8 cellular contexts compared by ENCODE assay signal in genomic region chr7:13981070-13981469, GRCh38. TPM values are rescaled to one million over a fixed set of nuclear protein-coding genes. Genes with fewer than 3 reads are reported as not detected.
DNase-seq lines count a peak whose midpoint lies in the region; ATAC-seq and TF ChIP-seq lines count a peak whose summit lies in the region.

No MANE protein-coding gene starts in this region.

- no peak overlapping the region for H3K4me3 Mint-ChIP-seq in activated CD4-positive, alpha-beta memory T cell treated with anti-CD3 and anti-CD28 coated beads for 36 hours
- H3K4me3 Mint-ChIP-seq in activated naive CD4-positive, alpha-beta T cell treated with anti-CD3 and anti-CD28 coated beads for 36 hours: no peak overlapping the region

- H3K27ac ChIP-seq in lung (ENCODE audit: low read depth in 1 of 2, low read length in 1 of 2): no peak overlapping the region

- H3K9me3 Mint-ChIP-seq in activated CD4-positive, alpha-beta memory T cell treated with anti-CD3 and anti-CD28 coated beads for 36 hours: no peaks in the 10 kb centered on the region
- no peaks in the 10 kb centered on the region for H3K9me3 Mint-ChIP-seq in activated naive CD4-positive, alpha-beta T cell treated with anti-CD3 and anti-CD28 coated beads for 36 hours

- H3K27me3 ChIP-seq in lung (ENCODE audit: control insufficient read depth, insufficient read depth): no peaks in the 10 kb centered on the region

- intact Hi-C loops in activated CD4-positive, alpha-beta memory T cell treated with anti-CD3 and anti-CD28 coated beads for 36 hours (cut with micrococcal nuclease): no loop called here
- intact Hi-C loops in activated naive CD4-positive, alpha-beta T cell treated with anti-CD3 and anti-CD28 coated beads for 36 hours (cut with micrococcal nuclease): no loop called here

- no peaks in the 10 kb centered on the region for H3K9me3 ChIP-seq in lung (ENCODE audit: control insufficient read depth in 2 of 2, insufficient read depth in 1 of 2, low read length in 1 of 2)

- peaks cover 12% of the 10 kb centered on the region for H3K27me3 Mint-ChIP-seq in activated CD4-positive, alpha-beta memory T cell treated with anti-CD3 and anti-CD28 coated beads for 36 hours
- peaks cover 2% of the 10 kb centered on the region for H3K27me3 Mint-ChIP-seq in activated naive CD4-positive, alpha-beta T cell treated with anti-CD3 and anti-CD28 coated beads for 36 hours (ENCODE audit: low read depth)

- no peak overlapping the region for H3K27ac Mint-ChIP-seq in activated CD4-positive, alpha-beta memory T cell treated with anti-CD3 and anti-CD28 coated beads for 36 hours
- H3K27ac Mint-ChIP-seq in activated naive CD4-positive, alpha-beta T cell treated with anti-CD3 and anti-CD28 coated beads for 36 hours: no peak overlapping the region

- H3K4me1 ChIP-seq in lung (ENCODE audit: control insufficient read depth in 2 of 2, insufficient read depth in 2 of 2, low read length in 2 of 2): peaks cover 0 to 5% of the 10 kb centered on the region in 2 donors

- peaks cover 3% of the 10 kb centered on the region for H3K4me1 Mint-ChIP-seq in activated CD4-positive, alpha-beta memory T cell treated with anti-CD3 and anti-CD28 coated beads for 36 hours (ENCODE audit: low read depth)
- H3K4me1 Mint-ChIP-seq in activated naive CD4-positive, alpha-beta T cell treated with anti-CD3 and anti-CD28 coated beads for 36 hours (ENCODE audit: low read depth): no peaks in the 10 kb centered on the region

- CTCF ChIA-PET in activated CD4-positive, alpha-beta memory T cell treated with anti-CD3 and anti-CD28 coated beads for 36 hours (lab: Charles Lee): no interaction called here
- CTCF ChIA-PET in activated naive CD4-positive, alpha-beta T cell treated with anti-CD3 and anti-CD28 coated beads for 36 hours (lab: Charles Lee): no interaction called here

- no peaks in the 10 kb centered on the region for H3K36me3 Mint-ChIP-seq in activated CD4-positive, alpha-beta memory T cell treated with anti-CD3 and anti-CD28 coated beads for 36 hours
- H3K36me3 Mint-ChIP-seq in activated naive CD4-positive, alpha-beta T cell treated with anti-CD3 and anti-CD28 coated beads for 36 hours (ENCODE audit: low read depth): no peaks in the 10 kb centered on the region

- no peak overlapping the region for H3K4me3 ChIP-seq in lung

- TF ChIP-seq CTCF in lung (IDR thresholded peaks at IDR 0.05; ENCODE audit: control extremely low read depth, extremely low read depth): no peak

- peaks cover 0 to 1% of the 10 kb centered on the region in 2 donors for H3K36me3 ChIP-seq in lung (ENCODE audit: control insufficient read depth in 2 of 2, insufficient read depth in 2 of 2, low read length in 2 of 2)

- POLR2A ChIA-PET in activated CD4-positive, alpha-beta memory T cell treated with anti-CD3 and anti-CD28 coated beads for 36 hours (lab: Charles Lee): no interaction called here

- peak; percentile 89 for DNase-seq in AG08396 (ENCODE audit: low spot score)
- peak; percentile 96 for DNase-seq in M059J (ENCODE audit: low read depth)
- peak; percentile 89 for DNase-seq in cerebellar cortex (ENCODE audit: low spot score)
- peak; percentile 65 for DNase-seq in lung (ENCODE audit: low spot score)
- DNase-seq in activated CD4-positive, CD25-positive, alpha-beta regulatory T cell treated with anti-CD3 and anti-CD28 coated beads, Interleukin-2, amount 50 U/mL, for 72 hours: no peak
- DNase-seq in activated CD4-positive, alpha-beta memory T cell treated with anti-CD3 and anti-CD28 coated beads for 36 hours: no peak
- DNase-seq in activated naive CD4-positive, alpha-beta T cell treated with anti-CD3 and anti-CD28 coated beads for 36 hours: no peak

- ATAC-seq in lung (ENCODE audit: insufficient read depth, low FRiP score) (peak; percentile 86), GM18867 (IDR thresholded peaks at IDR 0.05; ENCODE audit: unreplicated experiment) (no peak)

- 8 to 29% methylated on average over 3 of the region's 3 CpGs for WGBS in lung, 2 donors

RNA-seq across cellular contexts. Expression of gene ETV1, which starts 8.4 kb away (rescaled TPM):
- 9.0 and 11.9 TPM in 2 replicates for total RNA-seq in M059J (2014; rRNA removed; shearing (Covaris generic))
- 10 to 100 TPM; 62.8 to 85.3 TPM for total RNA-seq in lung
- 10 to 100 TPM; 12.7 to 27.4 TPM for polyA plus RNA-seq in lung
- under 1 TPM; 0.31 to 0.59 TPM for total RNA-seq in activated CD4-positive, alpha-beta memory T cell treated with anti-CD3 and anti-CD28 coated beads for 36 hours
- total RNA-seq in activated naive CD4-positive, alpha-beta T cell treated with anti-CD3 and anti-CD28 coated beads for 36 hours: not detected

Comparison
In these comparisons a context has a peak if more than half of its experiments do, and no peak if none do; other contexts are left out.
1. DNase-seq: peak in AG08396 (single experiment), M059J (single experiment), cerebellar cortex (single experiment) and lung (single experiment); none in activated CD4-positive, CD25-positive, alpha-beta regulatory T cell treated with anti-CD3 and anti-CD28 coated beads, Interleukin-2, amount 50 U/mL, for 72 hours (single experiment), activated CD4-positive, alpha-beta memory T cell treated with anti-CD3 and anti-CD28 coated beads for 36 hours (single experiment) and activated naive CD4-positive, alpha-beta T cell treated with anti-CD3 and anti-CD28 coated beads for 36 hours (single experiment).